1 cellular context compared by ENCODE assay signal in genomic region chr6:37558158-37558557, GRCh38.
A peak's percentile ranks its signal among the peaks of the same experiment; 100 is the strongest.
TF ChIP-seq lines count a peak whose summit lies in the region.

No MANE protein-coding gene starts in this region.

TF ChIP-seq in GM12878, 131 proteins besides CTCF, POLR2A, EP300 and RAD21:
- TF ChIP-seq ZNF687 (IDR thresholded peaks at IDR 0.05) (peak; percentile 84), POU2F2 (IDR thresholded peaks at IDR 0.05; ENCODE audit: borderline replicate concordance, low read depth, low read length) (no peak), CUX1 (IDR thresholded peaks at IDR 0.05; ENCODE audit: insufficient replicate concordance, low read depth, low read length) (peak; percentile 0), MYB (IDR thresholded peaks at IDR 0.05; ENCODE audit: borderline replicate concordance, low read depth, low read length) (no peak), JUNB (IDR thresholded peaks at IDR 0.05) (no peak), USF2 (IDR thresholded peaks at IDR 0.05; ENCODE audit: borderline replicate concordance, low read depth, low read length) (no peak), MXI1 (IDR thresholded peaks at IDR 0.05; ENCODE audit: low read depth, low read length) (0 out of 2 replicates have a peak, but pooled peaks have one; percentile 46)
